27 cellular contexts compared by ENCODE assay signal in genomic region chr16:1137604-1138003, GRCh38. TPM values are rescaled to one million over a fixed set of nuclear protein-coding genes. Genes with fewer than 3 reads are reported as not detected.
DNase-seq lines count a peak whose midpoint lies in the region; ATAC-seq and TF ChIP-seq lines count a peak whose summit lies in the region.
"Had no signal": no experiment of that assay in that cellular context is flagged by ENCODE, and none has a peak within 500 bp of the region (broad histone marks: within the 10 kb centered on the region; RNA-seq: fewer than 3 reads in every experiment).

No MANE protein-coding gene starts in this region.

- peak overlapping the region; percentile 64 for H2BK15ac ChIP-seq in neuronal stem cell (ENCODE audit: low read length)

- no peak overlapping the region for H3K27ac ChIP-seq in body of pancreas
- no peak overlapping the region for H3K27ac ChIP-seq in neuronal stem cell (replicated peaks; ENCODE audit: low read length)
- H3K27ac ChIP-seq: thoracic aorta had no signal

- no peak overlapping the region for H4K8ac ChIP-seq in neuronal stem cell (ENCODE audit: low read depth, low read length)

- H3K9me3 ChIP-seq in body of pancreas (no peaks in the 10 kb centered on the region), neuronal stem cell (replicated peaks in 1 of 2; ENCODE audit: control insufficient read depth in 2 of 2, insufficient read depth in 1 of 2, low read depth in 1 of 2, low read length in 2 of 2) (no peaks in the 10 kb centered on the region)
- H3K9me3 ChIP-seq: thoracic aorta had no signal

- 70 to 77% methylated on average over 22 to 24 of the region's 24 CpGs for WGBS in body of pancreas, 2 donors
- no CpG with 5 or more reads among the region's 24 CpGs for WGBS in neuronal stem cell (ENCODE audit: extremely low coverage in 2 of 2, insufficient read length in 2 of 2, insufficient replicate concordance in 1 of 2), 2 donors

- H3K4me2 ChIP-seq in neuronal stem cell (ENCODE audit: insufficient read depth, low read length, poor library complexity, severe bottlenecking), result no peak overlapping the region

- H3K4me1 ChIP-seq in body of pancreas (peaks cover 32% of the 10 kb centered on the region), neuronal stem cell (ENCODE audit: control insufficient read depth in 2 of 2, insufficient read depth in 1 of 2, low read depth in 1 of 2, low read length in 2 of 2) (no peaks in the 10 kb centered on the region)

- no peak for TF ChIP-seq POLR2A in body of pancreas (IDR thresholded peaks at IDR 0.05)

- no peak overlapping the region for H4K91ac ChIP-seq in neuronal stem cell (ENCODE audit: low read depth, low read length, poor library complexity)

- peak overlapping the region; percentile 66 for H3K4ac ChIP-seq in neuronal stem cell (ENCODE audit: low read length)

- TF ChIP-seq CTCF in body of pancreas (IDR thresholded peaks at IDR 0.05), result no peak

- no peak overlapping the region for H2AFZ ChIP-seq in neuronal stem cell (ENCODE audit: low read length)

- H3K27me3 ChIP-seq in body of pancreas (no peaks in the 10 kb centered on the region), neuronal stem cell (ENCODE audit: control insufficient read depth in 3 of 3, insufficient read depth in 3 of 3, low read depth in 1 of 3, low read length in 3 of 3) (peaks cover 0 to 30% (median 1%) of the 10 kb centered on the region in 3 experiments)

- no peak overlapping the region for H2BK120ac ChIP-seq in neuronal stem cell (ENCODE audit: low read depth, low read length)

- H3K4me3 ChIP-seq in body of pancreas (no peak overlapping the region), neuronal stem cell (ENCODE audit: low read length in 2 of 2) (no peak overlapping the region)
- H3K4me3 ChIP-seq: lung, thoracic aorta had no signal

- ATAC-seq in body of pancreas (no peak), GM19395 (IDR thresholded peaks at IDR 0.05; ENCODE audit: unreplicated experiment) (no peak), HG03280 (IDR thresholded peaks at IDR 0.05; ENCODE audit: unreplicated experiment) (no peak)
- ATAC-seq: activated CD8-positive, alpha-beta memory T cell treated with anti-CD3 and anti-CD28 coated beads, Interleukin-2, amount 10 ng/mL, durations not matched to agents 7 days and 5 days; activated naive CD4-positive, alpha-beta T cell treated with anti-CD3 and anti-CD28 coated beads, Interleukin-2, amount 50 U/mL, for 72 hours; activated T-helper 17 cell treated with anti-CD3 and anti-CD28 coated beads, Interleukin-2, amount 50 U/mL, for 72 hours; esophagus mucosa had no signal

- H3K36me3 ChIP-seq in body of pancreas (replicated peaks in 1 of 2; ENCODE audit: insufficient read depth in 1 of 2, low read depth in 2 of 2) (no peaks in the 10 kb centered on the region), neuronal stem cell (replicated peaks in 1 of 2; ENCODE audit: control insufficient read depth in 2 of 2, insufficient read depth in 2 of 2, low read length in 2 of 2) (no peaks in the 10 kb centered on the region)
- H3K36me3 ChIP-seq: thoracic aorta had no signal

- no peak overlapping the region for H3K9ac ChIP-seq in neuronal stem cell (ENCODE audit: low read depth, low read length, poor library complexity)

- H2BK5ac ChIP-seq in neuronal stem cell (ENCODE audit: low read length), result no peak overlapping the region

- H3K18ac ChIP-seq in neuronal stem cell (ENCODE audit: low read length), result peak overlapping the region; percentile 57

- peaks cover 2% of the 10 kb centered on the region for H3K79me1 ChIP-seq in neuronal stem cell (ENCODE audit: low read depth, low read length)

- H2BK12ac ChIP-seq in neuronal stem cell (ENCODE audit: low read length), result no peak overlapping the region

- intact Hi-C loops in body of pancreas (cut with DNase I), result no loop called here

- DNase-seq in EL, result peak; percentile 74
- DNase-seq in LHCN-M2 (ENCODE audit: low read depth), result peak; percentile 28
- peak in 3 of 4 donors; percentile 32 to 49 (median 36) for DNase-seq in body of pancreas
- DNase-seq in neuronal stem cell (ENCODE audit: low spot score), result no peak
- DNase-seq in SIG-M5 (lab: John Stamatoyannopoulos, UW), result no peak
- no peak for DNase-seq in NCI-H187 treated with DMSO at 0.1 percent for 48 hours (lab: John Stamatoyannopoulos, UW)
- DNase-seq: activated CD4-positive, alpha-beta T cell treated with anti-CD3 and anti-CD28 coated beads for 48 hours; activated CD8-positive, alpha-beta memory T cell treated with anti-CD3 and anti-CD28 coated beads, Interleukin-2, amount 10 ng/mL, durations not matched to agents 7 days and 5 days; CD4-positive, CD25-positive, alpha-beta regulatory T cell; DMS153; effector CD8-positive, alpha-beta T cell; NCI-H1417; nucleus accumbens; retina; Right ventricle myocardium superior; stimulated activated CD4-positive, alpha-beta T cell treated with anti-CD3 and anti-CD28 coated beads, Interleukin-2, amount 100 ng/mL, for 48 hours; stimulated activated naive CD4-positive, alpha-beta T cell had no signal

- no peak overlapping the region for H3K23ac ChIP-seq in neuronal stem cell (ENCODE audit: low read depth, low read length, poor library complexity)

- no peak overlapping the region for H3K14ac ChIP-seq in neuronal stem cell (ENCODE audit: low read length)

- peak overlapping the region; percentile 52 for H2AK5ac ChIP-seq in neuronal stem cell (ENCODE audit: low read depth, low read length)

RNA-seq across cellular contexts. Expression of gene CACNA1H, which starts 15.3 kb away (rescaled TPM):
- total RNA-seq in LHCN-M2 (2014; rRNA removed) (not detected in 2 replicates), body of pancreas (10 to 100 TPM in 1 of 2 donors, 1 to 10 TPM in 1; 7.3 to 15.2 TPM)
- polyA plus RNA-seq in LHCN-M2 (2012), result not detected
- polyA plus RNA-seq in neuronal stem cell (2013, experiment 1 of 2), result 21.5 TPM
- polyA plus RNA-seq in neuronal stem cell (2013, experiment 2 of 2), result 21.7 TPM

RNA-seq across cellular contexts. Expression of gene C1QTNF8, which starts 41.6 kb away (rescaled TPM):
- total RNA-seq in LHCN-M2 (2014; rRNA removed) (not detected in 2 replicates), body of pancreas (not detected)
- not detected for polyA plus RNA-seq in LHCN-M2 (2012)
- polyA plus RNA-seq in neuronal stem cell (2013, experiment 1 of 2), result not detected
- polyA plus RNA-seq in neuronal stem cell (2013, experiment 2 of 2), result not detected
- total RNA-seq: activated CD8-positive, alpha-beta memory T cell treated with anti-CD3 and anti-CD28 coated beads, Interleukin-2, amount 10 ng/mL, durations not matched to agents 7 days and 5 days; activated naive CD4-positive, alpha-beta T cell treated with anti-CD3 and anti-CD28 coated beads, Interleukin-2, amount 50 U/mL, for 72 hours; activated T-helper 17 cell treated with anti-CD3 and anti-CD28 coated beads, Interleukin-2, amount 50 U/mL, for 72 hours; CD4-positive, CD25-positive, alpha-beta regulatory T cell; chondrocyte; esophagus mucosa; kidney epithelial cell; T-helper 1 cell treated with Interleukin-12 subunit alpha and Interleukin-12 subunit beta and Interleukin-4 antibody, amounts not matched to agents 30 ng/mL and 1 ng/mL, for 36 hours had no signal
- polyA plus RNA-seq: CD4-positive, CD25-positive, alpha-beta regulatory T cell had no signal

Comparison
In these comparisons a context has a peak if more than half of its experiments do, and no peak if none do; other contexts are left out.
1. DNase-seq: peak in EL (single experiment), LHCN-M2 (single experiment) and body of pancreas (3 of 4); none in neuronal stem cell (single experiment), SIG-M5 (single experiment) and NCI-H187 treated with DMSO at 0.1 percent for 48 hours (single experiment).